In genomic region chr2:9951522-9952285, GRCh38 we compare ENCODE assay signal across 8 cellular contexts. TPM values are rescaled to one million over a fixed set of nuclear protein-coding genes. Genes with fewer than 3 reads are reported as not detected.
DNase-seq lines count a peak whose midpoint lies in the region; ATAC-seq and TF ChIP-seq lines count a peak whose summit lies in the region.

Gene GRHL1, plus strand, starts transcription at chr2:9951693. Its CDS starts 141 bp downstream, at chr2:9951834.

- H2BK120ac ChIP-seq in trophoblast cell (ENCODE audit: insufficient read depth, low read length, poor library complexity), result peak within 1 kb of the TSS; percentile 63

- peaks cover 0 to 7% of the 10 kb centered on the region in 2 experiments for H3K36me3 ChIP-seq in trophoblast cell (ENCODE audit: control insufficient read depth in 1 of 2, insufficient read depth in 2 of 2, low read length in 2 of 2)
- H3K36me3 ChIP-seq in tibial nerve, result no peaks in the 10 kb centered on the region

- H4K8ac ChIP-seq in trophoblast cell (ENCODE audit: low read depth, low read length), result peak within 1 kb of the TSS; percentile 89

- peak within 1 kb of the TSS; percentile 86 for H3K14ac ChIP-seq in trophoblast cell (ENCODE audit: low read length)

- peaks cover 14% of the 10 kb centered on the region for H3K79me2 ChIP-seq in trophoblast cell (ENCODE audit: control insufficient read depth, insufficient read depth, low read length, poor library complexity)

- H3K27me3 Mint-ChIP-seq in activated naive CD8-positive, alpha-beta T cell treated with anti-CD3 and anti-CD28 coated beads, Interleukin-2, amount 50 U/mL, for 24 hours, result peaks cover 51% of the 10 kb centered on the region

- peak within 1 kb of the TSS; percentile 87 for H3K4me2 ChIP-seq in trophoblast cell (ENCODE audit: low read length)

- intact Hi-C loops in cardiac septum (cut with DNase I), result no loop called here

- H3K4me1 Mint-ChIP-seq in activated naive CD8-positive, alpha-beta T cell treated with anti-CD3 and anti-CD28 coated beads, Interleukin-2, amount 50 U/mL, for 24 hours, result peaks cover 10% of the 10 kb centered on the region

- H3K27ac Mint-ChIP-seq in activated naive CD8-positive, alpha-beta T cell treated with anti-CD3 and anti-CD28 coated beads, Interleukin-2, amount 50 U/mL, for 24 hours, result peak within 1 kb of the TSS; percentile 21

- H3K4me3 ChIP-seq in GM12864 (ENCODE audit: low read depth, low read length) (peak within 1 kb of the TSS; percentile 64), trophoblast cell (ENCODE audit: low read depth, low read length) (peak within 1 kb of the TSS; percentile 89), tibial nerve (peak within 1 kb of the TSS; percentile 50 to 81 (median 60))

- H3K4ac ChIP-seq in trophoblast cell (ENCODE audit: low read depth, low read length), result peak within 1 kb of the TSS; percentile 41

- TF ChIP-seq CTCF in GM12864 (IDR thresholded peaks at IDR 0.05; ENCODE audit: low read depth, low read length, missing control alignments), result no peak
- no peak for TF ChIP-seq CTCF in tibial nerve (IDR thresholded peaks at IDR 0.05)

- H3K9ac ChIP-seq in trophoblast cell (ENCODE audit: low read length), result peak within 1 kb of the TSS; percentile 89

- no peak within 1 kb of the TSS for H2AK5ac ChIP-seq in trophoblast cell (ENCODE audit: low read length)

- H2BK5ac ChIP-seq in trophoblast cell (ENCODE audit: low read depth, low read length, poor library complexity), result peak within 1 kb of the TSS; percentile 85

- no peak within 1 kb of the TSS for H3K23ac ChIP-seq in trophoblast cell (ENCODE audit: low read length)

- ATAC-seq in HG02798 (IDR thresholded peaks at IDR 0.05; ENCODE audit: poor library complexity, unreplicated experiment), result peak; percentile 98
- ATAC-seq in activated naive CD8-positive, alpha-beta T cell treated with anti-CD3 and anti-CD28 coated beads, Interleukin-2, amount 50 U/mL, for 24 hours, result peak; percentile 96

- peak in 1 of 2 donors; percentile 50 for TF ChIP-seq POLR2A in tibial nerve (IDR thresholded peaks at IDR 0.05)

- H3K27me3 ChIP-seq in trophoblast cell (ENCODE audit: insufficient read depth, low read length) (no peaks in the 10 kb centered on the region), tibial nerve (no peaks in the 10 kb centered on the region)

- peaks cover 19% of the 10 kb centered on the region for H3K79me1 ChIP-seq in trophoblast cell (ENCODE audit: low read length)

- H3K4me1 ChIP-seq in trophoblast cell (ENCODE audit: control insufficient read depth in 1 of 2, insufficient read depth in 2 of 2, low read length in 2 of 2), result peaks cover 2 to 4% of the 10 kb centered on the region in 2 experiments
- peaks cover 0 to 15% (median 3%) of the 10 kb centered on the region in 4 donors for H3K4me1 ChIP-seq in tibial nerve

- H2BK12ac ChIP-seq in trophoblast cell (ENCODE audit: low read length), result peak within 1 kb of the TSS; percentile 76

- peak within 1 kb of the TSS; percentile 81 for H3K18ac ChIP-seq in trophoblast cell (ENCODE audit: low read length)

- H4K12ac ChIP-seq in trophoblast cell (ENCODE audit: low read depth, low read length), result peak within 1 kb of the TSS; percentile 64

- peak in 1 of 2 donors; percentile 44 for TF ChIP-seq EP300 in tibial nerve (IDR thresholded peaks at IDR 0.05)

- no peaks in the 10 kb centered on the region for H3K36me3 Mint-ChIP-seq in activated naive CD8-positive, alpha-beta T cell treated with anti-CD3 and anti-CD28 coated beads, Interleukin-2, amount 50 U/mL, for 24 hours (ENCODE audit: low read depth)

- peak within 1 kb of the TSS; percentile 85 for H2AFZ ChIP-seq in trophoblast cell (ENCODE audit: insufficient read depth, low read length, poor library complexity)

- H3K4me3 Mint-ChIP-seq in activated naive CD8-positive, alpha-beta T cell treated with anti-CD3 and anti-CD28 coated beads, Interleukin-2, amount 50 U/mL, for 24 hours, result peak within 1 kb of the TSS; percentile 68

- H4K91ac ChIP-seq in trophoblast cell (ENCODE audit: low read depth, low read length), result peak within 1 kb of the TSS; percentile 87

- H3K27ac ChIP-seq in trophoblast cell (ENCODE audit: low read depth, low read length) (peak within 1 kb of the TSS; percentile 93), tibial nerve (peak within 1 kb of the TSS in 2 of 4 donors; percentile 47 to 65)

- no peaks in the 10 kb centered on the region for H3K9me3 Mint-ChIP-seq in activated naive CD8-positive, alpha-beta T cell treated with anti-CD3 and anti-CD28 coated beads, Interleukin-2, amount 50 U/mL, for 24 hours

- H3K9me3 ChIP-seq in trophoblast cell (ENCODE audit: insufficient read depth, low read depth, low read length) (no peaks in the 10 kb centered on the region), tibial nerve (no peaks in the 10 kb centered on the region)

- DNase-seq in GM12864 (ENCODE audit: low read depth) (peak; percentile 46), NCI-H1417 (lab: John Stamatoyannopoulos, UW) (peak; percentile 97 to 99 (median 97)), SW 1271 (lab: John Stamatoyannopoulos, UW) (peak; percentile 60 to 80), cardiac septum (ENCODE audit: low spot score) (peak; percentile 97), trophoblast cell (peak; percentile 97 to 99), tibial nerve (ENCODE audit: low spot score in 2 of 2) (peak; percentile 86 to 87)
- DNase-seq in activated naive CD8-positive, alpha-beta T cell treated with anti-CD3 and anti-CD28 coated beads, Interleukin-2, amount 50 U/mL, for 24 hours, result peak; percentile 91

- WGBS in trophoblast cell (ENCODE audit: extremely low coverage, insufficient coverage, insufficient read length), result no CpG with 5 or more reads among the region's 111 CpGs
- WGBS in tibial nerve, 2 donors, result 1 to 2% methylated on average over 18 to 43 of the region's 111 CpGs

RNA-seq across cellular contexts. Expression of gene GRHL1, which starts in this region (rescaled TPM):
- total RNA-seq in cardiac septum (1.1 TPM), tibial nerve (1 to 10 TPM in 2 of 4 donors, under 1 TPM in 1, not detected in 1; 0.66 to 4.2 (median 2.3) TPM)
- polyA plus RNA-seq in trophoblast cell (2013), result 83.2 and 86.1 TPM in 2 replicates

Comparison
In these comparisons a context has a peak if more than half of its experiments do, and no peak if none do; other contexts are left out.
1. DNase-seq: peak in every context shown above with its lines; median percentile 98 in trophoblast cell; 97 in NCI-H1417; 97 in cardiac septum; 91 in activated naive CD8-positive, alpha-beta T cell treated with anti-CD3 and anti-CD28 coated beads, Interleukin-2, amount 50 U/mL, for 24 hours; 86 in tibial nerve; 70 in SW 1271; 46 in GM12864.